22 cellular contexts compared by ENCODE assay signal in the genomic region with DNA sequence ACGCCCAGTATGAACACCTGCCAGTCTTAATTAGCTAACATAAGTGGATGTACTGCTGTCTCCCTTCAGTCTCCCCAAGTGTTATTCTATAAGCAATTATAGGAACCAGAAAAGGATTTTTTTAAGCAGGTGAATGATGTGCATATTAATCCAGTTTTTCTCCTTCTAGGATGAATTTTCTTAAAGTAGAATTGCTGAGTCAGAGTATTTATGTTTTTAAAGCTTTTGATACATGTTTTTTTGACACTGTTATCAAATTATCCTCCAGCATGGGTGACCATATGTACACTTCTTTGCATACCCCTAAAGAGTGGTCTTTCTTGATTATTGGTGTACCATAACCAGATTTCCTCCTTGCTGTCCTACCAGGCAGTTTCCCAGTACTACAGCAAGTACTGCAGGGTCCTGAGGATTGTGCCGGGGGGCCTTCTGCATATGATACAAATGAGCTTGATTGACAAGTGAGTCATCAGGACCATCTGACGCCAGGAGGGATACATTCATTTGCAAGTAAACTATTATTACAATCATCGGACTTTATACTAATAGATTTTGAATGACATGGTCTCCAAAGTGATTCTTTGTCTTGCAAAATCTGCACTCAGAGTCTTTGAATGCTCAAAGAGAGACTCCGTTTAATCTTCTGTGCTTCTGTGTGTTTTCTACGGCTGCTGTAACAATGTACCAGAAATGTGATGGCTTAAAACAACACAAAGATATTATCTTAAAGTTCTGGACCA. TPM values are rescaled to one million over a fixed set of nuclear protein-coding genes. Genes with fewer than 3 reads are reported as not detected.
DNase-seq lines count a peak whose midpoint lies in the region; ATAC-seq, FAIRE-seq and TF ChIP-seq lines count a peak whose summit lies in the region.
"Had no signal": no experiment of that assay in that cellular context is flagged by ENCODE, and none has a peak within 500 bp of the region (broad histone marks: within the 10 kb centered on the region; RNA-seq: fewer than 3 reads in every experiment).

No MANE protein-coding gene starts in this region.

- H4K20me1 ChIP-seq in K562 (replicated peaks; ENCODE audit: control insufficient read depth, insufficient read depth, low read length), result no peaks in the 10 kb centered on the region

- H3K9me1 ChIP-seq in K562 (ENCODE audit: control insufficient read depth, insufficient read depth, low read length), result no peaks in the 10 kb centered on the region

- TF ChIP-seq CTCF in K562 (IDR thresholded peaks at IDR 0.05 in 2 of 3, conservative IDR thresholded peaks at IDR 0.05 in 1 of 3; ENCODE audit: insufficient read depth in 2 of 3, low read depth in 1 of 3, low read length in 3 of 3), result no peak

- TF ChIP-seq POLR2A in K562 (conservative IDR thresholded peaks at IDR 0.05), result no peak

- no peaks in the 10 kb centered on the region for H3K9me3 ChIP-seq in K562 (replicated peaks; ENCODE audit: control insufficient read depth, insufficient read depth, low read depth, low read length)
- H3K9me3 ChIP-seq: left lung, right atrium auricular region had no signal

- DNase-seq in NCI-H748 (lab: John Stamatoyannopoulos, UW; ENCODE audit: unreplicated experiment) (peak; percentile 39), NCI-H748 treated with DMSO at 0.1 percent for 48 hours (lab: John Stamatoyannopoulos, UW) (no peak), NCI-H1417 treated with DMSO at 0.1 percent for 48 hours (lab: John Stamatoyannopoulos, UW) (peak; percentile 37), K562 (ENCODE audit: extremely low read depth in 1 of 4, low spot score in 3 of 4) (no peak), T-helper 9 cell (no peak)
- DNase-seq: activated CD4-positive, alpha-beta memory T cell treated with anti-CD3 and anti-CD28 coated beads for 36 hours; activated CD4-positive, CD25-positive, alpha-beta regulatory T cell treated with anti-CD3 and anti-CD28 coated beads, Interleukin-2, amount 50 U/mL, for 72 hours; activated naive CD4-positive, alpha-beta T cell treated with Interleukin-2 at 50 U/mL for 16 hours; CD4-positive, alpha-beta T cell; H7; islet precursor cell; left lung; NCI-H1930; NK-92 treated with Interleukin-12 subunit alpha and Interleukin-12 subunit beta, amount 100 ng/mL, for 24 hours; stimulated activated CD4-positive, alpha-beta T cell treated with anti-CD3 and anti-CD28 coated beads, Interleukin-1b, Interleukin-23, amount 100 ng/mL, for 48 hours; stimulated activated naive CD8-positive, alpha-beta T cell treated with anti-CD3 and anti-CD28 coated beads, Interleukin-15, Interleukin-2, amounts not matched to agents 100 U/mL and 50 U/mL, for 24 hours had no signal

- H3K27me3 ChIP-seq in K562 (ENCODE audit: control insufficient read depth in 2 of 2, insufficient read depth in 2 of 2, low read length in 2 of 2), result no peaks in the 10 kb centered on the region
- H3K27me3 ChIP-seq: left lung, right atrium auricular region had no signal

- no peaks in the 10 kb centered on the region; a peak in 1 of 5 replicates for H3K4me1 ChIP-seq in K562 (replicated peaks in 1 of 2; ENCODE audit: control insufficient read depth in 2 of 2, insufficient read depth in 2 of 2, low read length in 2 of 2)
- H3K4me1 ChIP-seq: left lung, right atrium auricular region had no signal

- no peak overlapping the region for H3K4me2 ChIP-seq in K562 (ENCODE audit: insufficient read depth, low read length)

- BruUV-seq in K562 (replicated peaks; lab: Mats Ljungman, UMichigan), result no TSS peak

- no peak overlapping the region for H2AFZ ChIP-seq in K562 (ENCODE audit: low read depth, low read length)

- intact Hi-C loops in K562 (cut with micrococcal nuclease), result no loop called here

- FAIRE-seq in K562 (lab: Jason Lieb, UNC), result no peak
- FAIRE-seq: GM12878 had no signal

- TF ChIP-seq RAD21 in K562 (CRISPR knock-in tag; conservative IDR thresholded peaks at IDR 0.05 in 1 of 2, IDR thresholded peaks at IDR 0.05 in 1 of 2), result no peak

- no peak for TF ChIP-seq EP300 in K562 (IDR thresholded peaks at IDR 0.05; ENCODE audit: low read length)

- POLR2A ChIA-PET in K562 (lab: Yijun Ruan, JAX), result no interaction called here

- no peaks in the 10 kb centered on the region for H3K79me2 ChIP-seq in K562 (ENCODE audit: control insufficient read depth, insufficient read depth, low read length)

- H3K4me3 ChIP-seq in K562, result no peak overlapping the region
- H3K4me3 ChIP-seq: GM12878, left lung, right atrium auricular region, SK-N-MC had no signal

- 24% methylated on average over 6 of the region's 6 CpGs for WGBS in K562 (ENCODE audit: insufficient coverage, low coverage, missing lambda C conversion rate)

- no peaks in the 10 kb centered on the region for H3K36me3 ChIP-seq in K562 (ENCODE audit: control insufficient read depth, insufficient read depth, low read length)
- H3K36me3 ChIP-seq: left lung, right atrium auricular region had no signal

- H3K27ac ChIP-seq in K562 (ENCODE audit: extremely low read depth, low read depth, low read length), result no peak overlapping the region
- H3K27ac ChIP-seq: left lung, right atrium auricular region, SK-N-MC had no signal

- CTCF ChIA-PET in K562 (lab: Yijun Ruan, JAX; ENCODE audit: low intra/inter-chr PET ratio), result no interaction called here

- H3K9ac ChIP-seq in K562 (ENCODE audit: insufficient read depth in 1 of 2, low read depth in 2 of 2, low read length in 2 of 2), result no peak overlapping the region

- in situ Hi-C loops in K562 (cut with MboI), result no loop called here

- ATAC-seq in K562 (no peak), GM18909 (IDR thresholded peaks at IDR 0.05; ENCODE audit: poor library complexity, unreplicated experiment) (no peak), GM19455 (IDR thresholded peaks at IDR 0.05; ENCODE audit: unreplicated experiment) (no peak)
- ATAC-seq: esophagus mucosa; GM12878; left lung; stimulated activated naive CD8-positive, alpha-beta T cell treated with anti-CD3 and anti-CD28 coated beads, Interleukin-15, Interleukin-2, amounts not matched to agents 100 U/mL and 50 U/mL, for 24 hours had no signal

TF ChIP-seq in K562, 482 proteins besides CTCF, POLR2A, EP300 and RAD21 (continues in another document):
- TF ChIP-seq MAFG (tag; conservative IDR thresholded peaks at IDR 0.05) (peak; percentile 84), HIVEP1 (CRISPR knock-in tag; IDR thresholded peaks at IDR 0.05) (no peak), HDAC2 (IDR thresholded peaks at IDR 0.05) (no peak), EHMT2 (IDR thresholded peaks at IDR 0.05) (no peak), ZNF316 (IDR thresholded peaks at IDR 0.05) (peak; percentile 90), ZFPM2 (CRISPR knock-in tag; IDR thresholded peaks at IDR 0.05) (no peak), SAFB2 (IDR thresholded peaks at IDR 0.05; ENCODE audit: borderline replicate concordance, low read depth, low read length, severe bottlenecking) (no peak), SP1 (CRISPR knock-in tag; IDR thresholded peaks at IDR 0.05) (no peak)
- TF ChIP-seq, protein P1, sequence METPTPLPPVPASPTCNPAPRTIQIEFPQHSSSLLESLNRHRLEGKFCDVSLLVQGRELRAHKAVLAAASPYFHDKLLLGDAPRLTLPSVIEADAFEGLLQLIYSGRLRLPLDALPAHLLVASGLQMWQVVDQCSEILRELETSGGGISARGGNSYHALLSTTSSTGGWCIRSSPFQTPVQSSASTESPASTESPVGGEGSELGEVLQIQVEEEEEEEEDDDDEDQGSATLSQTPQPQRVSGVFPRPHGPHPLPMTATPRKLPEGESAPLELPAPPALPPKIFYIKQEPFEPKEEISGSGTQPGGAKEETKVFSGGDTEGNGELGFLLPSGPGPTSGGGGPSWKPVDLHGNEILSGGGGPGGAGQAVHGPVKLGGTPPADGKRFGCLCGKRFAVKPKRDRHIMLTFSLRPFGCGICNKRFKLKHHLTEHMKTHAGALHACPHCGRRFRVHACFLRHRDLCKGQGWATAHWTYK (CRISPR knock-in tag; IDR thresholded peaks at IDR 0.05), result no peak

RNA-seq across cellular contexts. Expression of a gene that starts 10.7 kb away (rescaled TPM):
- total RNA-seq in K562 (2011; cell fraction: chromatin; rRNA removed; ENCODE audit: low replicate concordance), result not detected in 2 replicates
- total RNA-seq in K562 (2011; cell fraction: nucleolus; rRNA removed), result not detected in 2 replicates
- total RNA-seq in K562 (2011; cell fraction: nucleoplasm; rRNA removed), result not detected in 2 replicates
- total RNA-seq in K562 (2014; rRNA removed), result 0.04 and 0.05 TPM in 2 replicates
- 0.10 and 0.11 TPM in 2 replicates for total RNA-seq in K562 (2014; rRNA removed; fragmentation: Illumina TruSeq; extraction: Trizol)
- total RNA-seq in K562 (2015; rRNA removed; fragmentation: Illumina TruSeq; extraction: Trizol), result 0.04 and 0.19 TPM in 2 replicates
- 0.07 and 0.13 TPM in 2 replicates for total RNA-seq in K562 (2021)
- 0.04 and 0.18 TPM in 2 replicates for polyA plus RNA-seq in K562 (2011; rRNA removed)
- polyA plus RNA-seq in K562 (2011; cell fraction: cytosol; rRNA removed), result 0.03 and 0.10 TPM in 2 replicates
- 0.04 and 0.14 TPM in 2 replicates for polyA plus RNA-seq in K562 (2011; cell fraction: nucleus; rRNA removed)
- 0.12 and 0.23 TPM in 2 replicates for polyA plus RNA-seq in K562 (2012)
- 0.06 and 0.34 TPM in 2 replicates for polyA plus RNA-seq in K562 (2014; fragmentation: Illumina TruSeq; extraction: Trizol)
- under 1 TPM in 1 of 2 experiments, not detected in 1; 0.04 TPM for polyA plus RNA-seq in K562 (2014; fragmentation: Nextera tagmentation; extraction: Ambion mirVana)
- 0.03 and 0.07 TPM in 2 replicates for polyA plus RNA-seq in K562 (2014; rRNA removed)
- 0.42 TPM in 1 of 2 replicates, not detected in the other for polyA minus RNA-seq in K562 (2011; rRNA and poly(A)+ RNA removed)
- polyA minus RNA-seq in K562 (2011; cell fraction: cytosol; rRNA and poly(A)+ RNA removed), result 0.29 TPM in 1 of 2 replicates, not detected in the other
- not detected in 2 replicates for polyA minus RNA-seq in K562 (2011; cell fraction: nucleus; rRNA and poly(A)+ RNA removed)
- total RNA-seq: CD4-positive, alpha-beta T cell had no signal
- polyA plus RNA-seq: GM12878 had no signal

RNA-seq across cellular contexts. Expression of a gene that starts 35.9 kb away (rescaled TPM):
- 35.6 and 101 TPM in 2 replicates for total RNA-seq in K562 (2011; cell fraction: chromatin; rRNA removed; ENCODE audit: low replicate concordance)
- 13.7 and 14.7 TPM in 2 replicates for total RNA-seq in K562 (2011; cell fraction: nucleolus; rRNA removed)
- 36.4 and 45.1 TPM in 2 replicates for total RNA-seq in K562 (2011; cell fraction: nucleoplasm; rRNA removed)
- total RNA-seq in K562 (2014; rRNA removed), result 27.4 and 27.8 TPM in 2 replicates
- 48.4 and 49.6 TPM in 2 replicates for total RNA-seq in K562 (2014; rRNA removed; fragmentation: Illumina TruSeq; extraction: Trizol)
- 43.8 and 46.8 TPM in 2 replicates for total RNA-seq in K562 (2015; rRNA removed; fragmentation: Illumina TruSeq; extraction: Trizol)
- 34.4 and 35.4 TPM in 2 replicates for total RNA-seq in K562 (2021)
- 11.3 and 14.8 TPM in 2 replicates for polyA plus RNA-seq in K562 (2011; rRNA removed)
- polyA plus RNA-seq in K562 (2011; cell fraction: cytosol; rRNA removed), result 8.1 and 10.3 TPM in 2 replicates
- polyA plus RNA-seq in K562 (2011; cell fraction: nucleus; rRNA removed), result 13.8 and 15.5 TPM in 2 replicates
- polyA plus RNA-seq in K562 (2012), result 18.7 and 24.3 TPM in 2 replicates
- polyA plus RNA-seq in K562 (2014; fragmentation: Illumina TruSeq; extraction: Trizol), result 29.9 and 35.7 TPM in 2 replicates
- polyA plus RNA-seq in K562 (2014; fragmentation: Nextera tagmentation; extraction: Ambion mirVana), result 10 to 100 TPM in 1 of 2 experiments, 1 to 10 TPM in 1; 8.6 to 18.0 TPM
- 19.3 and 20.2 TPM in 2 replicates for polyA plus RNA-seq in K562 (2014; rRNA removed)
- 54.9 and 62.5 TPM in 2 replicates for polyA minus RNA-seq in K562 (2011; rRNA and poly(A)+ RNA removed)
- 19.3 and 23.5 TPM in 2 replicates for polyA minus RNA-seq in K562 (2011; cell fraction: cytosol; rRNA and poly(A)+ RNA removed)
- polyA minus RNA-seq in K562 (2011; cell fraction: nucleus; rRNA and poly(A)+ RNA removed), result 34.6 and 41.5 TPM in 2 replicates

Comparison
In these comparisons a context has a peak if more than half of its experiments do, and no peak if none do; other contexts are left out.
1. DNase-seq: peak in NCI-H748 (single experiment) and NCI-H1417 treated with DMSO at 0.1 percent for 48 hours (single experiment); none in NCI-H748 treated with DMSO at 0.1 percent for 48 hours (single experiment), K562 (0 of 4) and T-helper 9 cell (single experiment).